In genomic region chr15:75694241-75695182, GRCh38 we compare ENCODE assay signal across 10 cellular contexts. TPM values are rescaled to one million over a fixed set of nuclear protein-coding genes. Genes with fewer than 3 reads are reported as not detected.
DNase-seq lines count a peak whose midpoint lies in the region; ATAC-seq and TF ChIP-seq lines count a peak whose summit lies in the region.
"Had no signal": no experiment of that assay in that cellular context is flagged by ENCODE, and none has a peak within 500 bp of the region (broad histone marks: within the 10 kb centered on the region; RNA-seq: fewer than 3 reads in every experiment).

No MANE protein-coding gene starts in this region.

- H3K4me3 Mint-ChIP-seq in activated B cell treated with CpG ODN at 0.5 μM for 24 hours, result peak overlapping the region; percentile 64
- H3K4me3 Mint-ChIP-seq: activated naive CD8-positive, alpha-beta T cell treated with anti-CD3 and anti-CD28 coated beads, Interleukin-2, amount 10 ng/mL, durations not matched to agents 7 days and 5 days had no signal

- CTCF ChIA-PET in activated B cell treated with CpG ODN at 0.5 μM for 24 hours (lab: Charles Lee), result interaction anchor here (1.0 to 1.1 kb wide), 2 partner anchors 8 to 32 kb away, joined by 3 to 4 read pairs; no protein-coding TSS in a partner anchor

- 11 to 18% (median 11%) methylated on average over 17 to 20 of the region's 20 CpGs for WGBS in ovary, 3 donors

- no peak overlapping the region for H3K4me3 ChIP-seq in ovary

- H3K27me3 ChIP-seq in ovary, result no peaks in the 10 kb centered on the region

- no peaks in the 10 kb centered on the region for H3K27me3 Mint-ChIP-seq in activated B cell treated with CpG ODN at 0.5 μM for 24 hours

- no peak for TF ChIP-seq POLR2A in ovary (IDR thresholded peaks at IDR 0.05)

- no peak for TF ChIP-seq EP300 in ovary (IDR thresholded peaks at IDR 0.05)

- H3K9me3 ChIP-seq in ovary, result no peaks in the 10 kb centered on the region
- H3K9me3 ChIP-seq: Caco-2 had no signal

- no peaks in the 10 kb centered on the region for H3K9me3 Mint-ChIP-seq in activated B cell treated with CpG ODN at 0.5 μM for 24 hours
- H3K9me3 Mint-ChIP-seq: activated naive CD8-positive, alpha-beta T cell treated with anti-CD3 and anti-CD28 coated beads, Interleukin-2, amount 10 ng/mL, durations not matched to agents 7 days and 5 days had no signal

- intact Hi-C loops in activated B cell treated with CpG ODN at 0.5 μM for 24 hours (cut with micrococcal nuclease), result no loop called here
- intact Hi-C loops in ovary (cut with DNase I), result loop anchor here in 1 of 4 donors (10.0 kb wide), 1 partner anchor 330 kb away; the partner anchor contains the start of gene MAN2C1

- H3K4me1 Mint-ChIP-seq in activated B cell treated with CpG ODN at 0.5 μM for 24 hours, result peaks cover 70% of the 10 kb centered on the region

- peaks cover 15% of the 10 kb centered on the region for H3K4me1 ChIP-seq in ovary (ENCODE audit: insufficient read depth)
- H3K4me1 ChIP-seq: Caco-2 had no signal

- H3K27ac ChIP-seq in ovary, result peak overlapping the region in 1 of 2 donors; percentile 61

- DNase-seq in NCI-H2081 (lab: John Stamatoyannopoulos, UW), result peak; percentile 50 to 82
- DNase-seq in NCI-H2081 treated with DMSO at 0.1 percent for 48 hours (lab: John Stamatoyannopoulos, UW), result no peak
- peak; percentile 52 for DNase-seq in NAMALWA (ENCODE audit: low spot score)
- DNase-seq in activated B cell treated with CpG ODN at 0.5 μM for 24 hours, result no peak
- DNase-seq in glomerular visceral epithelial cell (ENCODE audit: extremely low spot score), result peak; percentile 94
- DNase-seq in ovary, result peak; percentile 86 to 91 (median 88)
- DNase-seq: activated naive CD8-positive, alpha-beta T cell treated with anti-CD3 and anti-CD28 coated beads, Interleukin-2, amount 10 ng/mL, durations not matched to agents 7 days and 5 days had no signal

- no peaks in the 10 kb centered on the region for H3K36me3 ChIP-seq in ovary

- ATAC-seq in activated B cell treated with CpG ODN at 0.5 μM for 24 hours (ENCODE audit: low read depth), result peak; percentile 25
- ATAC-seq in HG02763 (IDR thresholded peaks at IDR 0.05; ENCODE audit: unreplicated experiment), result no peak
- no peak for ATAC-seq in GM19395 (IDR thresholded peaks at IDR 0.05; ENCODE audit: unreplicated experiment)

- TF ChIP-seq CTCF in activated B cell treated with CpG ODN at 0.5 μM for 24 hours (IDR thresholded peaks at IDR 0.05) (no peak), ovary (IDR thresholded peaks at IDR 0.05) (peak in 1 of 3 donors; percentile 20)

- no peaks in the 10 kb centered on the region for H3K36me3 Mint-ChIP-seq in activated B cell treated with CpG ODN at 0.5 μM for 24 hours (ENCODE audit: low read depth)
- H3K36me3 Mint-ChIP-seq: activated naive CD8-positive, alpha-beta T cell treated with anti-CD3 and anti-CD28 coated beads, Interleukin-2, amount 10 ng/mL, durations not matched to agents 7 days and 5 days had no signal

- POLR2A ChIA-PET in activated B cell treated with CpG ODN at 0.5 μM for 24 hours (lab: Charles Lee), result interaction anchor here (0.6 to 1.6 kb wide), 5 partner anchors 12 to 816 kb away, joined by 3 to 8 read pairs (median 3); partner anchors contain the start of gene SIN3A

- H3K27ac Mint-ChIP-seq in activated B cell treated with CpG ODN at 0.5 μM for 24 hours, result peak overlapping the region; percentile 68

RNA-seq across cellular contexts. Expression of gene CSPG4, which starts 18.1 kb away (rescaled TPM):
- not detected in 2 replicates for total RNA-seq in activated B cell treated with CpG ODN at 0.5 μM for 24 hours
- 10 to 100 TPM in 2 of 7 donors, 1 to 10 TPM in 5; 4.2 to 30.0 (median 5.2) TPM for total RNA-seq in ovary
- polyA plus RNA-seq in ovary, result 1 to 10 TPM; 3.3 to 7.8 TPM
- total RNA-seq: activated naive CD8-positive, alpha-beta T cell treated with anti-CD3 and anti-CD28 coated beads, Interleukin-2, amount 10 ng/mL, durations not matched to agents 7 days and 5 days had no signal

RNA-seq across cellular contexts. Expression of gene SNX33, which starts 46.8 kb away (rescaled TPM):
- total RNA-seq in activated B cell treated with CpG ODN at 0.5 μM for 24 hours (0.22 and 0.34 TPM in 2 replicates), ovary (10 to 100 TPM; 16.0 to 37.3 (median 32.3) TPM)
- polyA plus RNA-seq in ovary, result 10 to 100 TPM; 23.4 to 28.3 TPM

RNA-seq across cellular contexts. Expression of gene IMP3, which starts 54.5 kb away (rescaled TPM):
- total RNA-seq in activated B cell treated with CpG ODN at 0.5 μM for 24 hours, result 65.6 and 72.6 TPM in 2 replicates
- 100 to 1,000 TPM in 2 of 7 donors, 10 to 100 TPM in 5; 45.1 to 106 (median 59.6) TPM for total RNA-seq in ovary
- 10 to 100 TPM; 47.1 to 51.6 TPM for polyA plus RNA-seq in ovary

Comparison
In these comparisons a context has a peak if more than half of its experiments do, and no peak if none do; other contexts are left out.
1. DNase-seq: peak in NCI-H2081 (2 of 2), NAMALWA (single experiment), glomerular visceral epithelial cell (single experiment) and ovary (5 of 5); none in NCI-H2081 treated with DMSO at 0.1 percent for 48 hours (single experiment) and activated B cell treated with CpG ODN at 0.5 μM for 24 hours (single experiment).
2. RNA of gene SNX33, which starts 46.8 kb away (total RNA-seq): 16.0 to 37.3 TPM in ovary; 0.22 to 0.34 TPM in activated B cell treated with CpG ODN at 0.5 μM for 24 hours; every median in the first group is over 10 times any median in the second.